In the genomic region with DNA sequence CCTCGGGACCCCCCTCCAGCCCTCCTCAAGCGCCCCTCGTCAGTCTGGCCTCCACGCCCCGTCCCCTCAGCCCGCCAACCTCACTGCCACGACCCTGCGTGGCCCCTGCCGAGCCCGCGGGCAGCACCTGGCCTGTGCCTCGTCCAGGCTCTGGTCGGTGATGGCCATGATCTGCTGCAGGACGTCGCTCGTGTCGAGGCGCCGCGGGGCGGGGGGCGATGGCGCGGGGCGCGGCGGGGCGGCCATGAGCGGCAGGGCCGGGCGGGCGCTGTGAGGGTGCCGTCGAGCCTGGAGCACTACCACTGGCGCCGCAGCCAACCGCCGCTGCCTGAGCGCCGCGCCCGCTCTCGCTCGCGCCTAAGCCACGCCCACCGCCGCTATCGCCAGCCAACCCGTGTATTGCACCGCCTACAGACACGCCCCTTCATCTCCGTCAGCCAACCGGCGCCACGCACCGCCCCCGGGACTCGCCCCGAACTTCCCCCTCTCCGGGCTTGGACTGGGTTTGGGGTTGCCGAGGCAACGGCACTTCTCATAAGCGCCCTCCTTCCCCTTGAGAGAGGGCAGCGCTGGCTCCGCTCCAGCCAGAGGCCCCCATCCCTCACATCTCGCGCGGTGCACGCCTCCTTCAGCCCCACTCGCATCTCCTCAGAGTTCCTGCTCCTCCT, we compare ENCODE assay signal across 8 cellular contexts. TPM values are rescaled to one million over a fixed set of nuclear protein-coding genes. Genes with fewer than 3 reads are reported as not detected.
DNase-seq lines count a peak whose midpoint lies in the region; ATAC-seq and TF ChIP-seq lines count a peak whose summit lies in the region.

A gene with protein sequence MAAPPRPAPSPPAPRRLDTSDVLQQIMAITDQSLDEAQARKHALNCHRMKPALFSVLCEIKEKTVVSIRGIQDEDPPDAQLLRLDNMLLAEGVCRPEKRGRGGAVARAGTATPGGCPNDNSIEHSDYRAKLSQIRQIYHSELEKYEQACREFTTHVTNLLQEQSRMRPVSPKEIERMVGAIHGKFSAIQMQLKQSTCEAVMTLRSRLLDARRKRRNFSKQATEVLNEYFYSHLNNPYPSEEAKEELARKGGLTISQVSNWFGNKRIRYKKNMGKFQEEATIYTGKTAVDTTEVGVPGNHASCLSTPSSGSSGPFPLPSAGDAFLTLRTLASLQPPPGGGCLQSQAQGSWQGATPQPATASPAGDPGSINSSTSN (minus strand): TSS at position 304 of the 668 bp plus-strand sequence. CDS start 58 bp downstream, at position 246.

- peak within 1 kb of the TSS; percentile 91 for H3K4me3 Mint-ChIP-seq in type B pancreatic cell

- no peak within 1 kb of the TSS for H3K9ac ChIP-seq in parathyroid adenoma

- no peaks in the 10 kb centered on the region for H3K9me3 Mint-ChIP-seq in type B pancreatic cell

- no peak for TF ChIP-seq CTCF in parathyroid adenoma (IDR thresholded peaks at IDR 0.05)
- no peak for TF ChIP-seq CTCF in type B pancreatic cell (conservative IDR thresholded peaks at IDR 0.05)

- H3K4me1 ChIP-seq in parathyroid adenoma: peaks cover 3% of the 10 kb centered on the region

- ATAC-seq in HG02571 (IDR thresholded peaks at IDR 0.05; ENCODE audit: unreplicated experiment): peak; percentile 92
- ATAC-seq in Right ventricle myocardium inferior: peak; percentile 95

- peak within 1 kb of the TSS; percentile 79 for H3K27ac Mint-ChIP-seq in type B pancreatic cell

- intact Hi-C loops in Right ventricle myocardium inferior (cut with DNase I): no loop called here

- no peaks in the 10 kb centered on the region for H3K27me3 ChIP-seq in parathyroid adenoma (ENCODE audit: control insufficient read depth, insufficient read depth, low read length)

- peak within 1 kb of the TSS; percentile 81 for H2AFZ ChIP-seq in parathyroid adenoma

- H3K79me2 ChIP-seq in parathyroid adenoma: no peaks in the 10 kb centered on the region

- H3K4me1 Mint-ChIP-seq in type B pancreatic cell (ENCODE audit: unreplicated experiment): peaks cover 31% of the 10 kb centered on the region

- no peak within 1 kb of the TSS for H3K27ac ChIP-seq in parathyroid adenoma

- H3K4me2 ChIP-seq in parathyroid adenoma (ENCODE audit: low read length): peak within 1 kb of the TSS; percentile 84

- H3K4me3 ChIP-seq in GM08714 (ENCODE audit: low read length): peak within 1 kb of the TSS; percentile 23; the same call in 1 of the 2 replicates
- H3K4me3 ChIP-seq in parathyroid adenoma (ENCODE audit: low read depth, low read length): peak within 1 kb of the TSS; percentile 45

- DNase-seq in NCI-H1092 (lab: John Stamatoyannopoulos, UW): peak; percentile 94
- DNase-seq in SKM-1 (lab: John Stamatoyannopoulos, UW; ENCODE audit: unreplicated experiment): peak; percentile 97
- peak; percentile 99 for DNase-seq in activated naive CD4-positive, alpha-beta T cell treated with anti-CD3 and anti-CD28 coated beads, Interleukin-2, amount 50 U/mL, for 16 hours
- DNase-seq in Right ventricle myocardium inferior (ENCODE audit: missing footprints): peak; percentile 97
- peak; percentile 97 for DNase-seq in type B pancreatic cell (ENCODE audit: extremely low spot score, unreplicated experiment)

- H3K9me3 ChIP-seq in parathyroid adenoma (ENCODE audit: control insufficient read depth, low read length): no peaks in the 10 kb centered on the region

- H3K27me3 Mint-ChIP-seq in type B pancreatic cell: no peaks in the 10 kb centered on the region

- peaks cover 3% of the 10 kb centered on the region for H3K36me3 Mint-ChIP-seq in type B pancreatic cell

- no peaks in the 10 kb centered on the region for H3K36me3 ChIP-seq in parathyroid adenoma (ENCODE audit: control insufficient read depth, insufficient read depth, low read length)

RNA-seq across cellular contexts. Expression of the gene that starts here (rescaled TPM):
- not detected for total RNA-seq in Right ventricle myocardium inferior
- total RNA-seq in type B pancreatic cell (ENCODE audit: low replicate concordance): 2.1 and 10.9 TPM in 2 replicates

Comparison
In these comparisons a context has a peak if more than half of its experiments do, and no peak if none do; other contexts are left out.
1. Peak in DNase-seq and ATAC-seq in Right ventricle myocardium inferior; RNA of the gene not detected or under 1 TPM.